11 cellular contexts compared by ENCODE assay signal in genomic region chr3:39605837-39606236, GRCh38.
"Had no signal": no experiment of that assay in that cellular context is flagged by ENCODE, and none has a peak within 500 bp of the region (broad histone marks: within the 10 kb centered on the region; RNA-seq: fewer than 3 reads in every experiment).

No MANE protein-coding gene starts in this region.

- H3K27ac ChIP-seq: GM23248 had no signal

- H3K9me3 ChIP-seq: HAP-1 had no signal

- H3K4me3 ChIP-seq: GM23248, GM23338, HAP-1 had no signal

- H3K36me3 ChIP-seq: HAP-1 had no signal

- H3K4me3 Mint-ChIP-seq: GM23338, H9, HFFc6 had no signal

- H3K9ac ChIP-seq: GM23248 had no signal

- H3K27ac Mint-ChIP-seq: GM23338, HFFc6 had no signal

- H3K4me2 ChIP-seq: GM23338 had no signal

- ATAC-seq: GM23338, HCT116 had no signal

- DNase-seq: GM23248, GOT3, H7, H9, HCEC 1CT, HFFc6 had no signal

- FAIRE-seq: H1, H54 had no signal

- H3K4me1 ChIP-seq: HAP-1 had no signal

- H3K9me3 Mint-ChIP-seq: HFFc6 had no signal

- H2AFZ ChIP-seq: GM23248, GM23338 had no signal
